ENCODE assay signal across 9 cellular contexts in genomic region chr14:24312736-24313507, GRCh38. TPM values are rescaled to one million over a fixed set of nuclear protein-coding genes. Genes with fewer than 3 reads are reported as not detected.
A peak's percentile ranks its signal among the peaks of the same experiment; 100 is the strongest.
DNase-seq lines count a peak whose midpoint lies in the region; ATAC-seq and TF ChIP-seq lines count a peak whose summit lies in the region.
"Had no signal": no experiment of that assay in that cellular context is flagged by ENCODE, and none has a peak within 500 bp of the region (broad histone marks: within the 10 kb centered on the region; RNA-seq: fewer than 3 reads in every experiment).

No MANE protein-coding gene starts in this region.

- H3K36me3 Mint-ChIP-seq in T-cell: peaks cover 7% of the 10 kb centered on the region
- H3K36me3 Mint-ChIP-seq in stimulated activated effector memory CD8-positive, alpha-beta T cell treated with anti-CD3 and anti-CD28 coated beads, Interleukin-12 subunit alpha, Interleukin-12 subunit beta, amount 100 ng/mL, for 72 hours: peaks cover 23% of the 10 kb centered on the region

- no peaks in the 10 kb centered on the region for H3K9me3 Mint-ChIP-seq in T-cell
- no peaks in the 10 kb centered on the region for H3K9me3 Mint-ChIP-seq in stimulated activated effector memory CD8-positive, alpha-beta T cell treated with anti-CD3 and anti-CD28 coated beads, Interleukin-12 subunit alpha, Interleukin-12 subunit beta, amount 100 ng/mL, for 72 hours

- no peak overlapping the region for H3K4me3 ChIP-seq in fibroblast of pulmonary artery (replicated peaks; ENCODE audit: low read depth, low read length)

- H3K27ac Mint-ChIP-seq in T-cell: peak overlapping the region; percentile 94
- H3K27ac Mint-ChIP-seq in stimulated activated effector memory CD8-positive, alpha-beta T cell treated with anti-CD3 and anti-CD28 coated beads, Interleukin-12 subunit alpha, Interleukin-12 subunit beta, amount 100 ng/mL, for 72 hours: peak overlapping the region; percentile 92

- CTCF ChIA-PET in T-cell (lab: Charles Lee): interaction anchor here (0.6 to 1.4 kb wide), 8 partner anchors 13 to 118 kb away, joined by 3 to 4 read pairs (median 3); partner anchors contain the start of genes DHRS1 (in 1 of the 2) and NOP9 (in 1 of the 2)

- TF ChIP-seq CTCF in fibroblast of pulmonary artery (IDR thresholded peaks at IDR 0.05; ENCODE audit: low read length, missing control alignments): no peak

- ATAC-seq in T-cell (replicated peaks in 1 of 4) (no peak), GM18867 (IDR thresholded peaks at IDR 0.05; ENCODE audit: unreplicated experiment) (no peak), GM19324 (IDR thresholded peaks at IDR 0.05; ENCODE audit: low FRiP score, unreplicated experiment) (no peak), HG03520 (IDR thresholded peaks at IDR 0.05; ENCODE audit: unreplicated experiment) (no peak)
- no peak for ATAC-seq in stimulated activated effector memory CD8-positive, alpha-beta T cell treated with anti-CD3 and anti-CD28 coated beads, Interleukin-12 subunit alpha, Interleukin-12 subunit beta, amount 100 ng/mL, for 72 hours

- peak; percentile 77 for DNase-seq in HT1080 (ENCODE audit: low read depth)
- DNase-seq in T-cell: peak in 12 of 34 experiments; percentile 19 to 58 (median 33)
- DNase-seq in fibroblast of pulmonary artery (ENCODE audit: low read depth): peak; percentile 51
- DNase-seq in stimulated activated effector memory CD8-positive, alpha-beta T cell treated with anti-CD3 and anti-CD28 coated beads, Interleukin-12 subunit alpha, Interleukin-12 subunit beta, amount 100 ng/mL, for 72 hours (ENCODE audit: low spot score in 2 of 2): peak in 1 of 2 donors; percentile 56
- no peak for DNase-seq in NCI-H1048 (lab: John Stamatoyannopoulos, UW)
- DNase-seq: hippocampal formation had no signal

- peaks cover 68 to 77% (median 73%) of the 10 kb centered on the region in 3 donors for H3K4me1 Mint-ChIP-seq in T-cell
- peaks cover 76% of the 10 kb centered on the region for H3K4me1 Mint-ChIP-seq in stimulated activated effector memory CD8-positive, alpha-beta T cell treated with anti-CD3 and anti-CD28 coated beads, Interleukin-12 subunit alpha, Interleukin-12 subunit beta, amount 100 ng/mL, for 72 hours

- H3K27me3 Mint-ChIP-seq in T-cell: no peaks in the 10 kb centered on the region

- H3K4me3 Mint-ChIP-seq in T-cell: peak overlapping the region; percentile 74 to 83 (median 77)
- H3K4me3 Mint-ChIP-seq in stimulated activated effector memory CD8-positive, alpha-beta T cell treated with anti-CD3 and anti-CD28 coated beads, Interleukin-12 subunit alpha, Interleukin-12 subunit beta, amount 100 ng/mL, for 72 hours: peak overlapping the region; percentile 80

- POLR2A ChIA-PET in T-cell (lab: Charles Lee): interaction anchor here in 1 of 2 donors (0.5 to 1.0 kb wide), 3 partner anchors 13 to 172 kb away, joined by 3 to 4 read pairs (median 3); partner anchors contain the start of genes DHRS1, EMC9, NOP9 and TM9SF1

RNA-seq across cellular contexts. Expression of gene LTB4R, which starts 1.6 kb away (rescaled TPM):
- total RNA-seq in HT1080 (2014; rRNA removed; shearing (Covaris generic)): 3.8 and 6.5 TPM in 2 replicates
- 0.67 and 0.89 TPM in 2 replicates for polyA plus RNA-seq in HT1080 (2015; cell fraction: cytosol; rRNA removed)
- polyA plus RNA-seq in HT1080 (2015; cell fraction: nucleus; rRNA removed): 73.9 and 90.1 TPM in 2 replicates
- total RNA-seq in T-cell: 10 to 100 TPM; 17.0 to 29.0 (median 18.0) TPM

RNA-seq across cellular contexts. Expression of gene LTB4R2, which starts 3.0 kb away (rescaled TPM):
- 5.0 and 7.8 TPM in 2 replicates for total RNA-seq in HT1080 (2014; rRNA removed; shearing (Covaris generic))
- polyA plus RNA-seq in HT1080 (2015; cell fraction: cytosol; rRNA removed): 0.80 and 1.2 TPM in 2 replicates
- 69.2 and 70.9 TPM in 2 replicates for polyA plus RNA-seq in HT1080 (2015; cell fraction: nucleus; rRNA removed)
- 10 to 100 TPM; 18.6 to 25.2 (median 20.3) TPM for total RNA-seq in T-cell

RNA-seq across cellular contexts. Expression of gene CIDEB, which starts 5.1 kb away (rescaled TPM):
- total RNA-seq in HT1080 (2014; rRNA removed; shearing (Covaris generic)): 0.10 TPM in 1 of 2 replicates, not detected in the other
- not detected in 2 replicates for polyA plus RNA-seq in HT1080 (2015; cell fraction: cytosol; rRNA removed)
- polyA plus RNA-seq in HT1080 (2015; cell fraction: nucleus; rRNA removed): 0.08 and 0.13 TPM in 2 replicates
- 10 to 100 TPM; 13.0 to 22.8 (median 20.8) TPM for total RNA-seq in T-cell

RNA-seq across cellular contexts. Expression of gene NOP9, which starts 13.3 kb away (rescaled TPM):
- 21.1 and 25.6 TPM in 2 replicates for total RNA-seq in HT1080 (2014; rRNA removed; shearing (Covaris generic))
- polyA plus RNA-seq in HT1080 (2015; cell fraction: cytosol; rRNA removed): 5.9 and 6.4 TPM in 2 replicates
- 41.8 and 44.8 TPM in 2 replicates for polyA plus RNA-seq in HT1080 (2015; cell fraction: nucleus; rRNA removed)
- total RNA-seq in T-cell: 10 to 100 TPM; 29.7 to 33.2 (median 30.8) TPM

RNA-seq across cellular contexts. Expression of gene DHRS1, which starts 13.3 kb away (rescaled TPM):
- total RNA-seq in HT1080 (2014; rRNA removed; shearing (Covaris generic)): 6.0 and 6.9 TPM in 2 replicates
- polyA plus RNA-seq in HT1080 (2015; cell fraction: cytosol; rRNA removed): 14.0 and 17.7 TPM in 2 replicates
- 39.9 and 60.1 TPM in 2 replicates for polyA plus RNA-seq in HT1080 (2015; cell fraction: nucleus; rRNA removed)
- total RNA-seq in T-cell: 10 to 100 TPM; 34.2 to 47.6 (median 39.1) TPM

Comparison
In these comparisons a context has a peak if more than half of its experiments do, and no peak if none do; other contexts are left out.
1. RNA of gene CIDEB, which starts 5.1 kb away (total RNA-seq): 13.0 to 22.8 TPM in T-cell; 0.10 TPM in HT1080; every median in the first group is over 10 times any median in the second.